In genomic region chr14:95482967-95483842, GRCh38 we compare ENCODE assay signal across 9 cellular contexts. TPM values are rescaled to one million over a fixed set of nuclear protein-coding genes. Genes with fewer than 3 reads are reported as not detected.
DNase-seq lines count a peak whose midpoint lies in the region; ATAC-seq lines count a peak whose summit lies in the region.
"Had no signal": no experiment of that assay in that cellular context is flagged by ENCODE, and none has a peak within 500 bp of the region (broad histone marks: within the 10 kb centered on the region; RNA-seq: fewer than 3 reads in every experiment).

No MANE protein-coding gene starts in this region.

- H3K4me1 Mint-ChIP-seq in activated T-cell treated with anti-CD3 and anti-CD28 coated beads, Interleukin-2, amount 50 U/mL, for 24 hours (ENCODE audit: low read depth) = peaks cover 73% of the 10 kb centered on the region
- H3K4me1 Mint-ChIP-seq in dendritic cell treated with granulocyte-macrophage colony-stimulating factor and Interleukin-4, amounts not matched to agents 40 ng/mL and 50 ng/mL, for 4 days (ENCODE audit: low read depth) = peaks cover 78% of the 10 kb centered on the region

- peak overlapping the region; percentile 77 for H3K27ac Mint-ChIP-seq in activated T-cell treated with anti-CD3 and anti-CD28 coated beads, Interleukin-2, amount 50 U/mL, for 24 hours
- peak overlapping the region; percentile 63 for H3K27ac Mint-ChIP-seq in dendritic cell treated with granulocyte-macrophage colony-stimulating factor and Interleukin-4, amounts not matched to agents 40 ng/mL and 50 ng/mL, for 4 days

- H3K36me3 Mint-ChIP-seq in activated T-cell treated with anti-CD3 and anti-CD28 coated beads, Interleukin-2, amount 50 U/mL, for 24 hours (ENCODE audit: low read depth) = peaks cover 14% of the 10 kb centered on the region
- H3K36me3 Mint-ChIP-seq in dendritic cell treated with granulocyte-macrophage colony-stimulating factor and Interleukin-4, amounts not matched to agents 40 ng/mL and 50 ng/mL, for 4 days (ENCODE audit: low read depth) = peaks cover 77% of the 10 kb centered on the region

- H3K27me3 Mint-ChIP-seq in activated T-cell treated with anti-CD3 and anti-CD28 coated beads, Interleukin-2, amount 50 U/mL, for 24 hours = no peaks in the 10 kb centered on the region
- H3K27me3 Mint-ChIP-seq in dendritic cell treated with granulocyte-macrophage colony-stimulating factor and Interleukin-4, amounts not matched to agents 40 ng/mL and 50 ng/mL, for 4 days = no peaks in the 10 kb centered on the region

- H3K36me3 ChIP-seq in mesodermal cell (ENCODE audit: control insufficient read depth, insufficient read depth, low read length) (no peaks in the 10 kb centered on the region), aorta (ENCODE audit: control insufficient read depth in 1 of 2, insufficient read depth in 2 of 2, low read length in 1 of 2) (no peaks in the 10 kb centered on the region)

- H3K27ac ChIP-seq in mesodermal cell (ENCODE audit: low read depth, low read length, severe bottlenecking) (peak overlapping the region; percentile 89), aorta (ENCODE audit: low read depth in 1 of 2, low read length in 2 of 2) (peak overlapping the region; percentile 48 to 58)
- H3K27ac ChIP-seq: C4-2B had no signal

- peak; percentile 90 for ATAC-seq in aorta (ENCODE audit: low FRiP score)
- no peak for ATAC-seq in GM21390 (IDR thresholded peaks at IDR 0.05; ENCODE audit: unreplicated experiment)
- no peak for ATAC-seq in HG03460 (IDR thresholded peaks at IDR 0.05; ENCODE audit: unreplicated experiment)

- H3K4me3 Mint-ChIP-seq in activated T-cell treated with anti-CD3 and anti-CD28 coated beads, Interleukin-2, amount 50 U/mL, for 24 hours = no peak overlapping the region
- no peak overlapping the region for H3K4me3 Mint-ChIP-seq in dendritic cell treated with granulocyte-macrophage colony-stimulating factor and Interleukin-4, amounts not matched to agents 40 ng/mL and 50 ng/mL, for 4 days

- no peaks in the 10 kb centered on the region for H3K9me3 Mint-ChIP-seq in activated T-cell treated with anti-CD3 and anti-CD28 coated beads, Interleukin-2, amount 50 U/mL, for 24 hours
- H3K9me3 Mint-ChIP-seq in dendritic cell treated with granulocyte-macrophage colony-stimulating factor and Interleukin-4, amounts not matched to agents 40 ng/mL and 50 ng/mL, for 4 days = no peaks in the 10 kb centered on the region

- WGBS in mesodermal cell (ENCODE audit: insufficient coverage in 2 of 2), 2 experiments = 60 to 78% methylated on average over 15 to 17 of the region's 17 CpGs
- WGBS in aorta, 2 donors = 10 to 15% methylated on average over 17 of the region's 17 CpGs

- intact Hi-C loops in dendritic cell treated with granulocyte-macrophage colony-stimulating factor and Interleukin-4, amounts not matched to agents 40 ng/mL and 50 ng/mL, for 4 days (cut with micrococcal nuclease) = loop anchor here (5.0 kb wide), 1 partner anchor 44 kb away; no protein-coding TSS in a partner anchor
- intact Hi-C loops in aorta (cut with DNase I) = loop anchor here (5.0 kb wide), 2 partner anchors 34 to 41 kb away; partner anchors contain the start of gene SYNE3 (in 2 of the 2)

- no peaks in the 10 kb centered on the region for H3K27me3 ChIP-seq in aorta (ENCODE audit: control insufficient read depth in 1 of 2, insufficient read depth in 2 of 2, low read length in 1 of 2)

- H3K4me3 ChIP-seq in mesodermal cell (ENCODE audit: extremely low read depth, insufficient read depth, low read length, poor library complexity, severe bottlenecking) (no peak overlapping the region), aorta (ENCODE audit: low read length in 2 of 2) (no peak overlapping the region)

- H3K4me1 ChIP-seq in mesodermal cell (ENCODE audit: control insufficient read depth, insufficient read depth, low read length, poor library complexity, severe bottlenecking) = peaks cover 66% of the 10 kb centered on the region
- H3K4me1 ChIP-seq in aorta (ENCODE audit: control insufficient read depth in 1 of 2, insufficient read depth in 2 of 2, low read length in 2 of 2) = peaks cover 0 to 6% of the 10 kb centered on the region in 2 donors

- no peaks in the 10 kb centered on the region for H3K9me3 ChIP-seq in mesodermal cell (ENCODE audit: control insufficient read depth, low read length)
- no peaks in the 10 kb centered on the region for H3K9me3 ChIP-seq in aorta (ENCODE audit: control insufficient read depth, low read length)

- no peak for DNase-seq in activated T-cell treated with anti-CD3 and anti-CD28 coated beads, Interleukin-2, amount 50 U/mL, for 24 hours
- DNase-seq in activated T-cell treated with anti-CD3 and anti-CD28 coated beads, Interleukin-2, amount 50 U/mL, for 1 hour = no peak
- DNase-seq in aorta (peak; percentile 91 to 94), NCI-H2107 treated with DMSO at 0.1 percent for 48 hours (lab: John Stamatoyannopoulos, UW; ENCODE audit: unreplicated experiment) (no peak)

RNA-seq across cellular contexts. Expression of gene SYNE3, which starts 33.2 kb away (rescaled TPM):
- 4.2 TPM for polyA plus RNA-seq in mesodermal cell (2013, experiment 1 of 2)
- 3.9 TPM for polyA plus RNA-seq in mesodermal cell (2013, experiment 2 of 2)
- total RNA-seq in aorta = 10 to 100 TPM; 39.1 to 61.5 TPM
- 1 to 10 TPM; 3.0 to 6.9 TPM for polyA plus RNA-seq in aorta

RNA-seq across cellular contexts. Expression of gene GLRX5, which starts 51.6 kb away (rescaled TPM):
- polyA plus RNA-seq in mesodermal cell (2013, experiment 1 of 2) = 61.4 TPM
- 68.7 TPM for polyA plus RNA-seq in mesodermal cell (2013, experiment 2 of 2)
- total RNA-seq in aorta = 10 to 100 TPM; 20.1 to 22.4 TPM
- 10 to 100 TPM; 41.9 to 54.2 TPM for polyA plus RNA-seq in aorta

Comparison
In these comparisons a context has a peak if more than half of its experiments do, and no peak if none do; other contexts are left out.
1. DNase-seq: peak in aorta (2 of 2); none in activated T-cell treated with anti-CD3 and anti-CD28 coated beads, Interleukin-2, amount 50 U/mL, for 24 hours (single experiment), activated T-cell treated with anti-CD3 and anti-CD28 coated beads, Interleukin-2, amount 50 U/mL, for 1 hour (single experiment) and NCI-H2107 treated with DMSO at 0.1 percent for 48 hours (single experiment).